In genomic region chr10:119237722-119238436, GRCh38 we compare ENCODE assay signal across 1 cellular context.
TF ChIP-seq lines count a peak whose summit lies in the region.

No MANE protein-coding gene starts in this region.

TF ChIP-seq in K562, 482 proteins besides CTCF, POLR2A, EP300 and RAD21:
- TF ChIP-seq NR2F6 (CRISPR knock-in tag; IDR thresholded peaks at IDR 0.05) (no peak), BRD9 (IDR thresholded peaks at IDR 0.05; ENCODE audit: low read depth, partially characterized antibody) (no peak), NFYB (IDR thresholded peaks at IDR 0.05; ENCODE audit: extremely low read depth, insufficient read length) (no peak), ESRRA (IDR thresholded peaks at IDR 0.05; ENCODE audit: borderline replicate concordance, low read depth) (no peak), ZFP30 (CRISPR knock-in tag; IDR thresholded peaks at IDR 0.05; ENCODE audit: borderline replicate concordance) (no peak), ZMIZ1 (IDR thresholded peaks at IDR 0.05; ENCODE audit: low read depth in 2 of 2, low read length in 2 of 2) (no peak), POLR2B (IDR thresholded peaks at IDR 0.05; ENCODE audit: low read depth, partially characterized antibody) (no peak)
